In the genomic region with DNA sequence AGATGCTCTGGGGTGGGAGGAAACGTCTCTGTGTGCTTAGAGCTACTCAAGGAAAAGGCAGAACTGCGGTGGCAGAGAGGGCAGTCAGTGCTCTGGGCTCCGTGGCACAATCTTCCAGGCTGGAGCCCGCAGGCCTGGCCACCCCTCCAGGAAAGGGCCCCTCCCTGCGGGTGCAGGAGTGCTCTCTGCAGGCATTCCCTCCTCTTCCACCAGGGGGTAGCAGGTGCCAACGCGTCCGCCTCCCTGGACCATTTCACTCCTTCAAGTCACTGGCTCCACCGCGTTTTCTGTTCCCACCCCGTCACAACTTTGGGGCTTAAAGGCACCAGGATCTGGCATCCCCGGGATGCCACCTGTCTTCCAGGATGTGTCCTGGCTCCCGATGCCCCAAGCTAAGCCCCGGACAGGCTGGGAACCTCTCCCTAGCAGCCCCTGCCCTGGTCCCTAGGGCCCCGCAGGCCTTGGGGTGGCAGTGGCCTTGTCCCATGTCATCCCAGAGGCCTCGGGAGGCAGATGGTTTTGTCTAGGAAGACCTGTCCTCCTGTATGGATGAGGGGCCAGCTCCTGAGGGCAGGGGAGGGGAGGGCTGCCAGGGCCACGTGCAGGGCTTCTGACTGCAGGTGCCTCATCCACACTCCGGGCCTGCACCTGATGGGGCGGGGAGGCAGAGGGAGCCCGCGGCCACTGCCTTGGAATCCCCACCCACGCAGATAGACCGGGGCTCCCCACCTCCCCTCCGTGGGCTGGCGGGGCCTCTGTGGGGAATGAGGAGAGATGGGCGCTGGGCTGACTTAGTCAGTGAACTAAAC, we compare ENCODE assay signal across 8 cellular contexts. TPM values are rescaled to one million over a fixed set of nuclear protein-coding genes. Genes with fewer than 3 reads are reported as not detected.
DNase-seq lines count a peak whose midpoint lies in the region; ATAC-seq and TF ChIP-seq lines count a peak whose summit lies in the region.

No MANE protein-coding gene starts in this region.

- intact Hi-C loops in Right ventricle myocardium inferior (cut with DNase I) (no loop called here), left cardiac atrium (cut with DNase I) (no loop called here), upper lobe of right lung (cut with DNase I) (no loop called here)

- H3K79me2 ChIP-seq in OCI-LY1 (ENCODE audit: insufficient read depth, low read length): no peaks in the 10 kb centered on the region

- H3K36me3 ChIP-seq in OCI-LY1 (ENCODE audit: insufficient read depth, low read length) (no peaks in the 10 kb centered on the region), upper lobe of right lung (no peaks in the 10 kb centered on the region)

- H3K9me3 ChIP-seq in OCI-LY1 (ENCODE audit: low read length): no peaks in the 10 kb centered on the region
- H3K9me3 ChIP-seq in upper lobe of right lung: no peaks in the 10 kb centered on the region

- no peak overlapping the region for H2AFZ ChIP-seq in OCI-LY1 (ENCODE audit: low read length)

- no peaks in the 10 kb centered on the region for H3K9me2 ChIP-seq in OCI-LY1 (ENCODE audit: low read depth, low read length)

- H4K20me1 ChIP-seq in OCI-LY1 (ENCODE audit: insufficient read depth, low read length): no peaks in the 10 kb centered on the region

- H3K4me3 ChIP-seq in OCI-LY1 (ENCODE audit: low read depth, low read length, poor library complexity, severe bottlenecking) (no peak overlapping the region), foreskin fibroblast (ENCODE audit: low read depth in 1 of 2, low read length in 2 of 2) (no peak overlapping the region), upper lobe of right lung (no peak overlapping the region)

- H3K27ac ChIP-seq in OCI-LY1 (ENCODE audit: low read depth, low read length, poor library complexity, severe bottlenecking): no peak overlapping the region
- no peak overlapping the region for H3K27ac ChIP-seq in upper lobe of right lung

- H3K27me3 ChIP-seq in OCI-LY1 (ENCODE audit: insufficient read depth, low read length) (no peaks in the 10 kb centered on the region), upper lobe of right lung (no peaks in the 10 kb centered on the region)

- DNase-seq in Right ventricle myocardium inferior (ENCODE audit: missing footprints): peak; percentile 54
- no peak for DNase-seq in left cardiac atrium
- DNase-seq in foreskin fibroblast: peak in 1 of 2 donors; percentile 48
- DNase-seq in upper lobe of right lung: no peak

- H3F3A ChIP-seq in OCI-LY1 (ENCODE audit: insufficient read depth, low read length): no peaks in the 10 kb centered on the region

- H3K4me2 ChIP-seq in OCI-LY1 (ENCODE audit: low read length): no peak overlapping the region

- no peak overlapping the region for H3K9ac ChIP-seq in OCI-LY1 (ENCODE audit: low read length)

- H3K4me1 ChIP-seq in OCI-LY1 (ENCODE audit: insufficient read depth, low read length, severe bottlenecking): no peaks in the 10 kb centered on the region
- H3K4me1 ChIP-seq in upper lobe of right lung: no peaks in the 10 kb centered on the region

- TF ChIP-seq CTCF in OCI-LY1 (IDR thresholded peaks at IDR 0.05; ENCODE audit: low read length) (peak; percentile 33; the same call in 1 of the 2 replicates), foreskin fibroblast (IDR thresholded peaks at IDR 0.05; ENCODE audit: low read depth, low read length) (peak; percentile 44), upper lobe of right lung (IDR thresholded peaks at IDR 0.05) (peak; percentile 19)

- no peak for ATAC-seq in Right ventricle myocardium inferior
- ATAC-seq in left cardiac atrium: no peak
- ATAC-seq in upper lobe of right lung: peak; percentile 12
- no peak for ATAC-seq in HG03342 (IDR thresholded peaks at IDR 0.05; ENCODE audit: unreplicated experiment)
- ATAC-seq in GM18519 (IDR thresholded peaks at IDR 0.05; ENCODE audit: low FRiP score, unreplicated experiment): no peak
- ATAC-seq in HG02870 (IDR thresholded peaks at IDR 0.05; ENCODE audit: unreplicated experiment): no peak

RNA-seq across cellular contexts. Expression of a gene that starts 26.4 kb away (rescaled TPM):
- total RNA-seq in Right ventricle myocardium inferior: 8.7 TPM
- total RNA-seq in left cardiac atrium: 1 to 10 TPM; 2.6 to 4.1 TPM
- 3.0 TPM for total RNA-seq in upper lobe of right lung

RNA-seq across cellular contexts. Expression of a gene that starts 49.3 kb away (rescaled TPM):
- 0.32 TPM for total RNA-seq in Right ventricle myocardium inferior
- total RNA-seq in left cardiac atrium: under 1 TPM; 0.29 to 0.84 TPM
- total RNA-seq in upper lobe of right lung: 6.0 TPM
